10 cellular contexts compared by ENCODE assay signal in the genomic region with DNA sequence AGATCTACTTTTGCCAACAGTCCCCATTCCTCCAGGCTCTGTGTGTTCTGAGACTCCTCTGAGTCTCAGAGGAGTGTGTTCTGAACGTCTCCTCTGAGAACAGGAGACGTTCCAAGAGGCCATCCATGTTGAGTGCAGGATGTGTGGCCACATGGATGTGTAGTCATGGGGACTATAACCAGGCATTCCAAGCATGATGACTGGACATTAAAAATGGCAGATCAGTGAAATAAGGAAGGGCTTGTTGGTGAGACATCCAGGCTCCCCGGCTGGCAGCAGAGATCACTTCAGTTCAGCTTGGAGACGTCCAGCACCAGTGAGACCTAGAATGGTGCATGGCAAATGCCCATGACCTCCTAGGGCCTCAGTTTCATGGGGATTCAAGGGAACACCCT. TPM values are rescaled to one million over a fixed set of nuclear protein-coding genes. Genes with fewer than 3 reads are reported as not detected.
A peak's percentile ranks its signal among the peaks of the same experiment; 100 is the strongest.
DNase-seq lines count a peak whose midpoint lies in the region; ATAC-seq and TF ChIP-seq lines count a peak whose summit lies in the region.
"Had no signal": no experiment of that assay in that cellular context is flagged by ENCODE, and none has a peak within 500 bp of the region (broad histone marks: within the 10 kb centered on the region; RNA-seq: fewer than 3 reads in every experiment).

No MANE protein-coding gene starts in this region.

- H3K4me1 Mint-ChIP-seq in activated CD4-positive, alpha-beta memory T cell treated with anti-CD3 and anti-CD28 coated beads for 36 hours (ENCODE audit: low read depth) = peaks cover 48% of the 10 kb centered on the region

- no peak for TF ChIP-seq CTCF in 22Rv1 (IDR thresholded peaks at IDR 0.05)
- no peak for TF ChIP-seq CTCF in right lobe of liver (IDR thresholded peaks at IDR 0.05)

- peak overlapping the region; percentile 94 for H3K27ac Mint-ChIP-seq in activated CD4-positive, alpha-beta memory T cell treated with anti-CD3 and anti-CD28 coated beads for 36 hours

- DNase-seq in EL (peak; percentile 37), right lobe of liver (no peak), NCI-H69 (lab: John Stamatoyannopoulos, UW) (no peak), NCI-H345 (lab: John Stamatoyannopoulos, UW) (no peak), NCI-H2081 (lab: John Stamatoyannopoulos, UW) (no peak)
- DNase-seq in activated CD4-positive, alpha-beta memory T cell treated with anti-CD3 and anti-CD28 coated beads for 36 hours = no peak
- DNase-seq: GF-D8, midbrain had no signal

- TF ChIP-seq POLR2A in right lobe of liver (IDR thresholded peaks at IDR 0.05) = no peak

- no peaks in the 10 kb centered on the region for H3K27me3 ChIP-seq in right lobe of liver

- H3K36me3 ChIP-seq in right lobe of liver = no peaks in the 10 kb centered on the region

- H3K27ac ChIP-seq in 22Rv1 (peak overlapping the region; percentile 84), right lobe of liver (peak overlapping the region; percentile 87 to 94 (median 90))

- H3K27me3 Mint-ChIP-seq in activated CD4-positive, alpha-beta memory T cell treated with anti-CD3 and anti-CD28 coated beads for 36 hours = no peaks in the 10 kb centered on the region

- no peak overlapping the region for H3K4me3 ChIP-seq in right lobe of liver

- ATAC-seq in right lobe of liver (no peak), GM18858 (IDR thresholded peaks at IDR 0.05; ENCODE audit: unreplicated experiment) (no peak)

- H3K9me3 ChIP-seq in right lobe of liver = no peaks in the 10 kb centered on the region

- intact Hi-C loops in activated CD4-positive, alpha-beta memory T cell treated with anti-CD3 and anti-CD28 coated beads for 36 hours (cut with micrococcal nuclease) = loop anchor here (1.0 to 10.0 kb wide), 2 partner anchors 68 to 290 kb away; a partner anchor contains a TSS
- intact Hi-C loops in right lobe of liver (cut with DNase I) = no loop called here

- H3K36me3 Mint-ChIP-seq in activated CD4-positive, alpha-beta memory T cell treated with anti-CD3 and anti-CD28 coated beads for 36 hours = peaks cover 14% of the 10 kb centered on the region

- WGBS in right lobe of liver (ENCODE audit: insufficient coverage, low coverage, low lambda C conversion rate, missing lambda C conversion rate) = 83% methylated on average over 4 of the region's 4 CpGs

- peaks cover 2 to 37% (median 20%) of the 10 kb centered on the region in 4 donors for H3K4me1 ChIP-seq in right lobe of liver

- POLR2A ChIA-PET in activated CD4-positive, alpha-beta memory T cell treated with anti-CD3 and anti-CD28 coated beads for 36 hours (lab: Charles Lee) = no interaction called here

- H3K4me3 Mint-ChIP-seq in activated CD4-positive, alpha-beta memory T cell treated with anti-CD3 and anti-CD28 coated beads for 36 hours = peak overlapping the region; percentile 78

- CTCF ChIA-PET in activated CD4-positive, alpha-beta memory T cell treated with anti-CD3 and anti-CD28 coated beads for 36 hours (lab: Charles Lee) = interaction anchor here (4.4 kb wide), 1 partner anchor 162 kb away, joined by 17 read pairs; no protein-coding TSS in a partner anchor

- peaks cover 5% of the 10 kb centered on the region for H3K9me3 Mint-ChIP-seq in activated CD4-positive, alpha-beta memory T cell treated with anti-CD3 and anti-CD28 coated beads for 36 hours

RNA-seq across cellular contexts. Expression of a gene that starts 34.3 kb away (rescaled TPM):
- total RNA-seq in activated CD4-positive, alpha-beta memory T cell treated with anti-CD3 and anti-CD28 coated beads for 36 hours = under 1 TPM in 1 of 2 experiments, not detected in 1; 0.52 TPM
- total RNA-seq in right lobe of liver = 1 to 10 TPM in 5 of 6 experiments, under 1 TPM in 1; 0.71 to 3.8 (median 2.6) TPM

RNA-seq across cellular contexts. Expression of a gene that starts 46.4 kb away (rescaled TPM):
- total RNA-seq in activated CD4-positive, alpha-beta memory T cell treated with anti-CD3 and anti-CD28 coated beads for 36 hours = 10 to 100 TPM; 93.0 to 93.1 TPM
- total RNA-seq in right lobe of liver = 1 to 10 TPM in 4 of 6 experiments, under 1 TPM in 2; 0.42 to 4.4 (median 1.3) TPM

RNA-seq across cellular contexts. Expression of a gene that starts 47.1 kb away (rescaled TPM):
- total RNA-seq in activated CD4-positive, alpha-beta memory T cell treated with anti-CD3 and anti-CD28 coated beads for 36 hours = 10 to 100 TPM; 44.5 to 50.5 TPM
- total RNA-seq in right lobe of liver = 1 to 10 TPM; 6.0 to 9.1 (median 8.0) TPM

Comparison
In these comparisons a context has a peak if more than half of its experiments do, and no peak if none do; other contexts are left out.
1. RNA of a gene that starts 46.4 kb away (total RNA-seq): 93.0 to 93.1 TPM in activated CD4-positive, alpha-beta memory T cell treated with anti-CD3 and anti-CD28 coated beads for 36 hours; 0.42 to 4.4 TPM in right lobe of liver; every median in the first group is over 10 times any median in the second.
2. RNA of a gene that starts 47.1 kb away (total RNA-seq): 44.5 to 50.5 TPM in activated CD4-positive, alpha-beta memory T cell treated with anti-CD3 and anti-CD28 coated beads for 36 hours; 6.0 to 9.1 TPM in right lobe of liver; every median in the first group is over 4 times any median in the second.